13 cellular contexts compared by ENCODE assay signal in genomic region chr1:193322218-193322617, GRCh38.
DNase-seq lines count a peak whose midpoint lies in the region; ATAC-seq and TF ChIP-seq lines count a peak whose summit lies in the region.
"Had no signal": no experiment of that assay in that cellular context is flagged by ENCODE, and none has a peak within 500 bp of the region (broad histone marks: within the 10 kb centered on the region; RNA-seq: fewer than 3 reads in every experiment).

No MANE protein-coding gene starts in this region.

- no peak for TF ChIP-seq POLR2A in spleen (IDR thresholded peaks at IDR 0.05)
- no peak for TF ChIP-seq POLR2A in gastrocnemius medialis (IDR thresholded peaks at IDR 0.05)

- H3K9me3 ChIP-seq in RWPE2 (ENCODE audit: severe bottlenecking): peaks cover 3% of the 10 kb centered on the region
- peaks cover 0 to 47% (median 21%) of the 10 kb centered on the region in 8 donors for H3K9me3 ChIP-seq in spleen
- H3K9me3 ChIP-seq in gastrocnemius medialis: no peaks in the 10 kb centered on the region

- no peak overlapping the region for H3K4me3 ChIP-seq in RWPE2 (ENCODE audit: severe bottlenecking)
- H3K4me3 ChIP-seq in spleen: no peak overlapping the region
- no peak overlapping the region for H3K4me3 ChIP-seq in coronary artery
- no peak overlapping the region for H3K4me3 ChIP-seq in gastrocnemius medialis

- peak; percentile 99 for ATAC-seq in RWPE2 (ENCODE audit: low read depth)
- no peak for ATAC-seq in gastrocnemius medialis
- ATAC-seq: T-cell had no signal

- H3K36me3 ChIP-seq in RWPE2 (ENCODE audit: low read depth): no peaks in the 10 kb centered on the region; the same call in 1 of the 2 replicates
- no peaks in the 10 kb centered on the region for H3K36me3 ChIP-seq in spleen
- H3K36me3 ChIP-seq in gastrocnemius medialis: no peaks in the 10 kb centered on the region

- 61 to 90% (median 71%) methylated on average over 2 of the region's 2 CpGs for WGBS in spleen, 5 donors

- peak; percentile 76 for DNase-seq in GM03348 (ENCODE audit: low spot score)
- no peak for DNase-seq in RWPE2 (ENCODE audit: low spot score)
- peak; percentile 62 for DNase-seq in fibroblast of gingiva (ENCODE audit: low read depth)
- peak; percentile 51 for DNase-seq in pulmonary artery endothelial cell (ENCODE audit: low read depth, low spot score)
- no peak for DNase-seq in spleen
- DNase-seq in coronary artery (ENCODE audit: low spot score): no peak
- DNase-seq in gastrocnemius medialis: no peak
- DNase-seq in activated CD4-positive, alpha-beta T cell treated with anti-CD3 and anti-CD28 coated beads for 1 hour: no peak
- DNase-seq: activated CD4-positive, alpha-beta T cell treated with anti-CD3 and anti-CD28 coated beads, Interleukin-2, amount 10 ng/mL, durations not matched to agents 7 days and 5 days; activated naive CD4-positive, alpha-beta T cell treated with anti-CD3 and anti-CD28 coated beads, Interleukin-2, amount 10 ng/mL, durations not matched to agents 7 days and 5 days; NCI-H1105; NCI-H748 treated with DMSO at 0.1 percent for 48 hours; T-cell had no signal

- in situ Hi-C loops in gastrocnemius medialis (cut with MboI; ENCODE audit: low sequenced_read_pairs in 4 of 4): no loop called here

- H3K27me3 ChIP-seq in RWPE2 (ENCODE audit: insufficient read depth, poor library complexity, severe bottlenecking): no peaks in the 10 kb centered on the region
- H3K27me3 ChIP-seq in spleen (replicated peaks in 1 of 7): no peaks in the 10 kb centered on the region
- no peaks in the 10 kb centered on the region for H3K27me3 ChIP-seq in gastrocnemius medialis

- H3K27ac ChIP-seq in RWPE2 (ENCODE audit: poor library complexity, severe bottlenecking) (peak overlapping the region; percentile 89), spleen (no peak overlapping the region), coronary artery (no peak overlapping the region), gastrocnemius medialis (no peak overlapping the region)

- TF ChIP-seq CTCF in RWPE2 (IDR thresholded peaks at IDR 0.05; ENCODE audit: poor library complexity, severe bottlenecking) (no peak), spleen (IDR thresholded peaks at IDR 0.05 in 8 of 11, conservative IDR thresholded peaks at IDR 0.05 in 3 of 11) (no peak), coronary artery (IDR thresholded peaks at IDR 0.05) (no peak), gastrocnemius medialis (IDR thresholded peaks at IDR 0.05 in 4 of 5, conservative IDR thresholded peaks at IDR 0.05 in 1 of 5) (no peak)

- intact Hi-C loops in spleen (cut with DNase I; ENCODE audit: low total_unique reads): no loop called here
- intact Hi-C loops in gastrocnemius medialis (cut with DNase I; ENCODE audit: low total_unique reads): no loop called here

- peaks cover 22% of the 10 kb centered on the region for H3K4me1 ChIP-seq in RWPE2 (ENCODE audit: insufficient read depth, poor library complexity, severe bottlenecking)
- no peaks in the 10 kb centered on the region for H3K4me1 ChIP-seq in spleen
- H3K4me1 ChIP-seq in gastrocnemius medialis: no peaks in the 10 kb centered on the region

Comparison
In these comparisons a context has a peak if more than half of its experiments do, and no peak if none do; other contexts are left out.
1. DNase-seq: peak in GM03348 (single experiment), fibroblast of gingiva (single experiment) and pulmonary artery endothelial cell (single experiment); none in RWPE2 (single experiment), spleen (single experiment), coronary artery (single experiment), gastrocnemius medialis (0 of 2) and activated CD4-positive, alpha-beta T cell treated with anti-CD3 and anti-CD28 coated beads for 1 hour (single experiment).